In genomic region chr7:50418526-50418925, GRCh38 we compare ENCODE assay signal across 13 cellular contexts.
"Had no signal": no experiment of that assay in that cellular context is flagged by ENCODE, and none has a peak within 500 bp of the region (broad histone marks: within the 10 kb centered on the region; RNA-seq: fewer than 3 reads in every experiment).

No MANE protein-coding gene starts in this region.

- H3K27ac ChIP-seq: coronary artery, epithelial cell of prostate, neural progenitor cell, tibial artery, VCaP had no signal

- H3K4me2 ChIP-seq: neural progenitor cell had no signal

- H3K36me3 Mint-ChIP-seq: activated naive CD4-positive, alpha-beta T cell treated with anti-CD3 and anti-CD28 coated beads, Interleukin-2, amount 10 ng/mL, durations not matched to agents 7 days and 5 days; mesothelial cell of epicardium; naive thymus-derived CD8-positive, alpha-beta T cell; neural progenitor cell had no signal

- H3K27me3 Mint-ChIP-seq: activated CD4-positive, alpha-beta T cell treated with anti-CD3 and anti-CD28 coated beads, Interleukin-2, amount 10 ng/mL, durations not matched to agents 7 days and 5 days; naive thymus-derived CD8-positive, alpha-beta T cell; stimulated activated naive CD8-positive, alpha-beta T cell treated with anti-CD3 and anti-CD28 coated beads, Interleukin-15, Interleukin-2, amounts not matched to agents 100 ng/mL and 50 ng/mL, for 24 hours had no signal

- H3K27me3 ChIP-seq: neural progenitor cell, spleen, tibial artery had no signal

- H3K36me3 ChIP-seq: neural progenitor cell, spleen, tibial artery had no signal

- H3K27ac Mint-ChIP-seq: activated CD4-positive, alpha-beta T cell treated with anti-CD3 and anti-CD28 coated beads, Interleukin-2, amount 10 ng/mL, durations not matched to agents 7 days and 5 days; activated naive CD4-positive, alpha-beta T cell treated with anti-CD3 and anti-CD28 coated beads, Interleukin-2, amount 10 ng/mL, durations not matched to agents 7 days and 5 days; mesothelial cell of epicardium; neural progenitor cell; progenitor cell of endocrine pancreas; stimulated activated naive CD8-positive, alpha-beta T cell treated with anti-CD3 and anti-CD28 coated beads, Interleukin-15, Interleukin-2, amounts not matched to agents 100 ng/mL and 50 ng/mL, for 24 hours had no signal

- H2AFZ ChIP-seq: neural progenitor cell had no signal

- H3K4me3 ChIP-seq: coronary artery, neural progenitor cell, spleen, tibial artery had no signal

- H3K4me3 Mint-ChIP-seq: activated CD4-positive, alpha-beta T cell treated with anti-CD3 and anti-CD28 coated beads, Interleukin-2, amount 10 ng/mL, durations not matched to agents 7 days and 5 days; activated naive CD4-positive, alpha-beta T cell treated with anti-CD3 and anti-CD28 coated beads, Interleukin-2, amount 10 ng/mL, durations not matched to agents 7 days and 5 days; mesothelial cell of epicardium; neural progenitor cell; stimulated activated naive CD8-positive, alpha-beta T cell treated with anti-CD3 and anti-CD28 coated beads, Interleukin-15, Interleukin-2, amounts not matched to agents 100 ng/mL and 50 ng/mL, for 24 hours had no signal

- H3K9ac ChIP-seq: neural progenitor cell had no signal

- H3K9me3 Mint-ChIP-seq: activated CD4-positive, alpha-beta T cell treated with anti-CD3 and anti-CD28 coated beads, Interleukin-2, amount 10 ng/mL, durations not matched to agents 7 days and 5 days; activated naive CD4-positive, alpha-beta T cell treated with anti-CD3 and anti-CD28 coated beads, Interleukin-2, amount 10 ng/mL, durations not matched to agents 7 days and 5 days; mesothelial cell of epicardium; naive thymus-derived CD8-positive, alpha-beta T cell; neural progenitor cell; stimulated activated naive CD8-positive, alpha-beta T cell treated with anti-CD3 and anti-CD28 coated beads, Interleukin-15, Interleukin-2, amounts not matched to agents 100 ng/mL and 50 ng/mL, for 24 hours had no signal

- DNase-seq: cerebellar nuclear complex had no signal

- H3K4me1 ChIP-seq: tibial artery had no signal

- H3K9me3 ChIP-seq: spleen, tibial artery had no signal
